Comparison of ENCODE assay signal across 15 cellular contexts in genomic region chr6:152701863-152702401, GRCh38. TPM values are rescaled to one million over a fixed set of nuclear protein-coding genes. Genes with fewer than 3 reads are reported as not detected.
"Had no signal": no experiment of that assay in that cellular context is flagged by ENCODE, and none has a peak within 500 bp of the region (broad histone marks: within the 10 kb centered on the region; RNA-seq: fewer than 3 reads in every experiment).

No MANE protein-coding gene starts in this region.

- H3K27ac ChIP-seq: thoracic aorta had no signal

- H3K36me3 ChIP-seq: thoracic aorta had no signal

- H3K4me3 ChIP-seq: thoracic aorta had no signal

- DNase-seq: activated CD4-positive, alpha-beta T cell treated with anti-CD3 and anti-CD28 coated beads, Interleukin-2, amount 50 U/mL, for 4 hours; activated CD4-positive, CD25-positive, alpha-beta regulatory T cell treated with anti-CD3 and anti-CD28 coated beads, Interleukin-2, amount 50 U/mL, for 72 hours; activated naive CD4-positive, alpha-beta T cell treated with anti-CD3 and anti-CD28 coated beads, Interleukin-2, amount 50 U/mL, for 16 hours; activated T-cell treated with anti-CD3 and anti-CD28 coated beads, Interleukin-2, amount 50 U/mL, for 1 hour; amniotic stem cell; cortex of kidney; effector memory CD4-positive, alpha-beta T cell; stimulated activated CD4-positive, alpha-beta T cell treated with anti-CD3 and anti-CD28 coated beads, Interleukin-15, amount 100 ng/mL, for 24 hours; stimulated activated CD4-positive, alpha-beta T cell treated with anti-CD3 and anti-CD28 coated beads, Interleukin-4, amount 100 ng/mL, for 24 hours; stimulated activated naive CD8-positive, alpha-beta T cell treated with anti-CD3 and anti-CD28 coated beads, Interleukin-15, amount 100 ng/mL, for 72 hours had no signal

- H3K9me3 ChIP-seq: thoracic aorta had no signal

- ATAC-seq: stimulated activated naive CD8-positive, alpha-beta T cell treated with anti-CD3 and anti-CD28 coated beads, Interleukin-15, amount 100 ng/mL, for 72 hours had no signal

RNA-seq across cellular contexts. Expression of gene MYCT1, which starts 4.2 kb away (rescaled TPM):
- total RNA-seq: epithelial cell of proximal tubule, osteocyte had no signal
- polyA plus RNA-seq: neural cell had no signal

RNA-seq across cellular contexts. Expression of gene VIP, which starts 48.7 kb away (rescaled TPM):
- total RNA-seq: epithelial cell of proximal tubule, osteocyte had no signal
- polyA plus RNA-seq: keratinocyte had no signal
